ENCODE assay signal across 8 cellular contexts in genomic region chr12:45727994-45728624, GRCh38. TPM values are rescaled to one million over a fixed set of nuclear protein-coding genes. Genes with fewer than 3 reads are reported as not detected.
DNase-seq lines count a peak whose midpoint lies in the region; ATAC-seq and TF ChIP-seq lines count a peak whose summit lies in the region.

No MANE protein-coding gene starts in this region.

- peak overlapping the region; percentile 100 for H3K4me3 Mint-ChIP-seq in stimulated activated memory B cell treated with anti-CD40 and anti-IgM and Interleukin-4, amounts not matched to agents 10 μg/mL and 1 μg/mL and 100 μg/mL, for 72 hours

- H3K4me3 ChIP-seq in BE2C (ENCODE audit: low read depth, low read length) (peak overlapping the region; percentile 96), H7 (ENCODE audit: insufficient read depth, low read depth, low read length) (peak overlapping the region; percentile 90), iPS-18c (ENCODE audit: insufficient read depth, low read depth, low read length) (peak overlapping the region; percentile 90)

- no peaks in the 10 kb centered on the region for H3K27me3 ChIP-seq in BE2C
- H3K27me3 ChIP-seq in H7 (ENCODE audit: control insufficient read depth, insufficient read depth, low read length), result no peaks in the 10 kb centered on the region

- DNase-seq in BE2C (no peak), H7 (no peak), kidney tubule cell (ENCODE audit: low spot score) (no peak), amniotic stem cell (lab: John Stamatoyannopoulos, UW) (no peak), NCI-H1694 treated with DMSO at 0.1 percent for 48 hours (lab: John Stamatoyannopoulos, UW) (no peak)
- DNase-seq in activated naive CD4-positive, alpha-beta T cell treated with anti-CD3 and anti-CD28 coated beads, Interleukin-2, amount 50 U/mL, for 16 hours, result peak; percentile 15

- ATAC-seq in stimulated activated memory B cell treated with anti-CD40 and anti-IgM and Interleukin-4, amounts not matched to agents 10 μg/mL and 1 μg/mL and 100 μg/mL, for 72 hours, result no peak

- H3K36me3 Mint-ChIP-seq in stimulated activated memory B cell treated with anti-CD40 and anti-IgM and Interleukin-4, amounts not matched to agents 10 μg/mL and 1 μg/mL and 100 μg/mL, for 72 hours, result no peaks in the 10 kb centered on the region

- no peaks in the 10 kb centered on the region for H3K9me3 Mint-ChIP-seq in stimulated activated memory B cell treated with anti-CD40 and anti-IgM and Interleukin-4, amounts not matched to agents 10 μg/mL and 1 μg/mL and 100 μg/mL, for 72 hours

- peaks cover 27% of the 10 kb centered on the region for H3K4me1 Mint-ChIP-seq in stimulated activated memory B cell treated with anti-CD40 and anti-IgM and Interleukin-4, amounts not matched to agents 10 μg/mL and 1 μg/mL and 100 μg/mL, for 72 hours

- H3K9me3 ChIP-seq in BE2C (no peaks in the 10 kb centered on the region), iPS-18c (ENCODE audit: control insufficient read depth, insufficient read depth, low read length) (no peaks in the 10 kb centered on the region)

- H3K36me3 ChIP-seq in BE2C (peaks cover 6% of the 10 kb centered on the region), H7 (replicated peaks; ENCODE audit: control insufficient read depth, insufficient read depth, low read length) (no peaks in the 10 kb centered on the region)

- H3K27ac Mint-ChIP-seq in stimulated activated memory B cell treated with anti-CD40 and anti-IgM and Interleukin-4, amounts not matched to agents 10 μg/mL and 1 μg/mL and 100 μg/mL, for 72 hours, result peak overlapping the region; percentile 98

- H3K4me1 ChIP-seq in BE2C, result no peaks in the 10 kb centered on the region

- no peaks in the 10 kb centered on the region for H3K27me3 Mint-ChIP-seq in stimulated activated memory B cell treated with anti-CD40 and anti-IgM and Interleukin-4, amounts not matched to agents 10 μg/mL and 1 μg/mL and 100 μg/mL, for 72 hours

- no peak for TF ChIP-seq CTCF in BE2C (IDR thresholded peaks at IDR 0.05; ENCODE audit: low read depth, low read length)

RNA-seq across cellular contexts. Expression of gene ARID2, which starts 1.4 kb away (rescaled TPM):
- polyA plus RNA-seq in BE2C (2012; ENCODE audit: insufficient read depth, insufficient read length, low read depth), result 14.8 TPM
- total RNA-seq in H7 (2014; rRNA removed; shearing (Covaris generic)), result 20.4 and 32.3 TPM in 2 replicates
